In the genomic region with DNA sequence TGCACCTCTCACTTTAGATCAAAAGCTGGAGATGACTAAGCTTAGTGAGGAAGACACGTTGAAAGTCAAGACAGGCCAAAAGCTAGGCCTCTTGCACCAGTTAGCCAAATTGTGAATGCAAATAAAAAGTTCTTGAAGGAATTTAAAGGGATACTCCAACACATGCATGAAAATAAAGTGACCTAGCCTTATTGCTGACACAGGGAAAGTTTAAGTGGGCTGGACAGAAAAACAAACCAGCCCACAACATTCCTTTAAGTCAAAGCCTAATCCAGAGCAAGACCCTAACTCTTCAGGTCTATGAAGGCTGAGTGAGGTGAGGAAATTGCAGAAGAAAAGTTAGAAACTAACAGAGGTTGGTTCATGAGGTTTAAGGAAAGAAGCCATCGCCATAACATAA, we compare ENCODE assay signal across 40 cellular contexts.
"Had no signal": no experiment of that assay in that cellular context is flagged by ENCODE, and none has a peak within 500 bp of the region (broad histone marks: within the 10 kb centered on the region; RNA-seq: fewer than 3 reads in every experiment).

No MANE protein-coding gene starts in this region.

- H3K36me3 Mint-ChIP-seq: activated naive CD4-positive, alpha-beta T cell treated with anti-CD3 and anti-CD28 coated beads, Interleukin-2, amount 10 ng/mL, durations not matched to agents 7 days and 5 days; activated naive CD4-positive, alpha-beta T cell treated with anti-CD3 and anti-CD28 coated beads, Interleukin-2, amount 50 U/mL, for 24 hours; activated naive CD4-positive, alpha-beta T cell treated with anti-CD3 and anti-CD28 coated beads, Interleukin-2, amount 50 U/mL, for 72 hours; activated naive CD8-positive, alpha-beta T cell; activated naive CD8-positive, alpha-beta T cell treated with anti-CD3 and anti-CD28 coated beads for 36 hours; activated naive CD8-positive, alpha-beta T cell treated with anti-CD3 and anti-CD28 coated beads, Interleukin-2, amount 10 ng/mL, durations not matched to agents 7 days and 5 days had no signal

- H3K27me3 Mint-ChIP-seq: activated naive CD8-positive, alpha-beta T cell treated with anti-CD3 and anti-CD28 coated beads for 36 hours; brain had no signal

- H3K4me3 ChIP-seq: adrenal gland, ascending aorta, body of pancreas, breast epithelium, cardiac muscle cell had no signal

- H3K9me3 ChIP-seq: adrenal gland, ascending aorta, body of pancreas, breast epithelium had no signal

- FAIRE-seq: astrocyte, bronchial epithelial cell had no signal

- H3K27me3 ChIP-seq: adrenal gland, ascending aorta, body of pancreas, brain microvascular endothelial cell, breast epithelium, cardiac muscle cell had no signal

- H3K4me3 Mint-ChIP-seq: activated naive CD4-positive, alpha-beta T cell treated with anti-CD3 and anti-CD28 coated beads for 36 hours; activated naive CD4-positive, alpha-beta T cell treated with anti-CD3 and anti-CD28 coated beads, Interleukin-2, amount 10 ng/mL, durations not matched to agents 7 days and 5 days; activated naive CD4-positive, alpha-beta T cell treated with anti-CD3 and anti-CD28 coated beads, Interleukin-2, amount 50 U/mL, for 24 hours; activated naive CD8-positive, alpha-beta T cell; activated naive CD8-positive, alpha-beta T cell treated with anti-CD3 and anti-CD28 coated beads for 36 hours; activated naive CD8-positive, alpha-beta T cell treated with anti-CD3 and anti-CD28 coated beads, Interleukin-2, amount 10 ng/mL, durations not matched to agents 7 days and 5 days; activated naive CD8-positive, alpha-beta T cell treated with anti-CD3 and anti-CD28 coated beads, Interleukin-2, amount 50 U/mL, for 24 hours; activated T-cell treated with anti-CD3 and anti-CD28 coated beads, Interleukin-2, amount 50 U/mL, for 24 hours; activated T-cell treated with anti-CD3 and anti-CD28 coated beads, Interleukin-2, amount 50 U/mL, for 4 hours; activated T-cell treated with anti-CD3 and anti-CD28 coated beads, Interleukin-2, amount 50 U/mL, for 72 hours; activated T-helper 1 cell treated with anti-CD3 and anti-CD28 coated beads, Interleukin-12 subunit alpha, Interleukin-12 subunit beta, Interleukin-2, Interleukin-4 antibody, amounts not matched to agents 30 ng/mL and 10 ng/mL and 1 ng/mL, durations not matched to agents 14 hours and 24 hours and 36 hours; activated T-helper 17 cell treated with anti-CD3 and anti-CD28 coated beads, Interleukin-2, amount 50 U/mL, for 72 hours; brain; central memory CD8-positive, alpha-beta T cell had no signal

- H3K27ac ChIP-seq: adrenal gland, ascending aorta, body of pancreas, brain microvascular endothelial cell, breast epithelium, cardiac muscle cell had no signal

- ATAC-seq: activated naive CD4-positive, alpha-beta T cell treated with anti-CD3 and anti-CD28 coated beads, Interleukin-2, amount 50 U/mL, for 72 hours; activated naive CD8-positive, alpha-beta T cell treated with anti-CD3 and anti-CD28 coated beads, Interleukin-2, amount 50 U/mL, for 24 hours; activated T-cell treated with anti-CD3 and anti-CD28 coated beads, Interleukin-2, amount 50 U/mL, for 4 hours; activated T-cell treated with anti-CD3 and anti-CD28 coated beads, Interleukin-2, amount 50 U/mL, for 72 hours; activated T-helper 17 cell treated with anti-CD3 and anti-CD28 coated beads, Interleukin-2, amount 50 U/mL, for 72 hours; body of pancreas had no signal

- DNase-seq: activated effector memory CD4-positive, alpha-beta T cell treated with anti-CD3 and anti-CD28 coated beads, Interleukin-2, amount 50 U/mL, for 16 hours; activated effector memory CD4-positive, alpha-beta T cell treated with Interleukin-2 at 50 U/mL for 16 hours; activated gamma-delta T cell; activated gamma-delta T cell treated with Interleukin-2 at 50 U/mL for 16 hours; activated naive CD4-positive, alpha-beta T cell; activated naive CD4-positive, alpha-beta T cell treated with anti-CD3 and anti-CD28 coated beads for 36 hours; activated naive CD4-positive, alpha-beta T cell treated with anti-CD3 and anti-CD28 coated beads, Interleukin-2, amount 10 ng/mL, durations not matched to agents 7 days and 5 days; activated naive CD4-positive, alpha-beta T cell treated with anti-CD3 and anti-CD28 coated beads, Interleukin-2, amount 50 U/mL, for 16 hours; activated naive CD4-positive, alpha-beta T cell treated with Interleukin-2 at 50 U/mL for 16 hours; activated naive CD8-positive, alpha-beta T cell treated with anti-CD3 and anti-CD28 coated beads for 36 hours; activated naive CD8-positive, alpha-beta T cell treated with anti-CD3 and anti-CD28 coated beads, Interleukin-2, amount 10 ng/mL, durations not matched to agents 7 days and 5 days; activated naive CD8-positive, alpha-beta T cell treated with anti-CD3 and anti-CD28 coated beads, Interleukin-2, amount 50 U/mL, for 24 hours; activated T-cell treated with anti-CD3 and anti-CD28 coated beads, Interleukin-2, amount 50 U/mL, for 1 hour; activated T-cell treated with anti-CD3 and anti-CD28 coated beads, Interleukin-2, amount 50 U/mL, for 24 hours; activated T-cell treated with anti-CD3 and anti-CD28 coated beads, Interleukin-2, amount 50 U/mL, for 4 hours; activated T-cell treated with anti-CD3 and anti-CD28 coated beads, Interleukin-2, amount 50 U/mL, for 48 hours; activated T-cell treated with anti-CD3 and anti-CD28 coated beads, Interleukin-2, amount 50 U/mL, for 72 hours; adrenal gland; amniotic stem cell; amygdala; anterior cingulate cortex; aorta; body of pancreas; brain microvascular endothelial cell; caudate nucleus; central memory CD4-positive, alpha-beta T cell; cerebellar nuclear complex had no signal

- H3K27ac Mint-ChIP-seq: activated naive CD4-positive, alpha-beta T cell treated with anti-CD3 and anti-CD28 coated beads for 36 hours; activated naive CD4-positive, alpha-beta T cell treated with anti-CD3 and anti-CD28 coated beads, Interleukin-2, amount 10 ng/mL, durations not matched to agents 7 days and 5 days; activated naive CD4-positive, alpha-beta T cell treated with anti-CD3 and anti-CD28 coated beads, Interleukin-2, amount 50 U/mL, for 24 hours; activated naive CD4-positive, alpha-beta T cell treated with anti-CD3 and anti-CD28 coated beads, Interleukin-2, amount 50 U/mL, for 72 hours; activated naive CD8-positive, alpha-beta T cell; activated naive CD8-positive, alpha-beta T cell treated with anti-CD3 and anti-CD28 coated beads for 36 hours; activated naive CD8-positive, alpha-beta T cell treated with anti-CD3 and anti-CD28 coated beads, Interleukin-2, amount 10 ng/mL, durations not matched to agents 7 days and 5 days; activated naive CD8-positive, alpha-beta T cell treated with anti-CD3 and anti-CD28 coated beads, Interleukin-2, amount 50 U/mL, for 24 hours; activated T-cell treated with anti-CD3 and anti-CD28 coated beads, Interleukin-2, amount 50 U/mL, for 24 hours; activated T-cell treated with anti-CD3 and anti-CD28 coated beads, Interleukin-2, amount 50 U/mL, for 72 hours; activated T-helper 1 cell treated with anti-CD3 and anti-CD28 coated beads, Interleukin-12 subunit alpha, Interleukin-12 subunit beta, Interleukin-2, Interleukin-4 antibody, amounts not matched to agents 30 ng/mL and 10 ng/mL and 1 ng/mL, durations not matched to agents 14 hours and 24 hours and 36 hours; activated T-helper 17 cell treated with anti-CD3 and anti-CD28 coated beads, Interleukin-2, amount 50 U/mL, for 72 hours; activated T-helper 2 cell treated with anti-CD3 and anti-CD28 coated beads, Interferon-gamma antibody, Interleukin-2, Interleukin-4, amounts not matched to agents 10 μg/mL and 5 μg/mL and 100 μg/mL, durations not matched to agents 14 hours and 24 hours and 36 hours; brain had no signal

- H3K9me3 Mint-ChIP-seq: activated naive CD4-positive, alpha-beta T cell treated with anti-CD3 and anti-CD28 coated beads, Interleukin-2, amount 10 ng/mL, durations not matched to agents 7 days and 5 days; activated naive CD8-positive, alpha-beta T cell treated with anti-CD3 and anti-CD28 coated beads for 36 hours; activated naive CD8-positive, alpha-beta T cell treated with anti-CD3 and anti-CD28 coated beads, Interleukin-2, amount 10 ng/mL, durations not matched to agents 7 days and 5 days; activated naive CD8-positive, alpha-beta T cell treated with anti-CD3 and anti-CD28 coated beads, Interleukin-2, amount 50 U/mL, for 24 hours; activated T-helper 1 cell treated with anti-CD3 and anti-CD28 coated beads, Interleukin-12 subunit alpha, Interleukin-12 subunit beta, Interleukin-2, Interleukin-4 antibody, amounts not matched to agents 30 ng/mL and 10 ng/mL and 1 ng/mL, durations not matched to agents 14 hours and 24 hours and 36 hours; activated T-helper 17 cell treated with anti-CD3 and anti-CD28 coated beads, Interleukin-2, amount 50 U/mL, for 72 hours; central memory CD8-positive, alpha-beta T cell had no signal

- H3K4me1 Mint-ChIP-seq: activated naive CD4-positive, alpha-beta T cell treated with anti-CD3 and anti-CD28 coated beads, Interleukin-2, amount 10 ng/mL, durations not matched to agents 7 days and 5 days; activated naive CD4-positive, alpha-beta T cell treated with anti-CD3 and anti-CD28 coated beads, Interleukin-2, amount 50 U/mL, for 24 hours; activated naive CD8-positive, alpha-beta T cell treated with anti-CD3 and anti-CD28 coated beads for 36 hours; activated naive CD8-positive, alpha-beta T cell treated with anti-CD3 and anti-CD28 coated beads, Interleukin-2, amount 10 ng/mL, durations not matched to agents 7 days and 5 days; activated naive CD8-positive, alpha-beta T cell treated with anti-CD3 and anti-CD28 coated beads, Interleukin-2, amount 50 U/mL, for 24 hours; activated T-helper 17 cell treated with anti-CD3 and anti-CD28 coated beads, Interleukin-2, amount 50 U/mL, for 72 hours; central memory CD8-positive, alpha-beta T cell had no signal

- H3K36me3 ChIP-seq: adrenal gland, brain microvascular endothelial cell, breast epithelium, cardiac muscle cell had no signal
